8 cellular contexts compared by ENCODE assay signal in the genomic region with DNA sequence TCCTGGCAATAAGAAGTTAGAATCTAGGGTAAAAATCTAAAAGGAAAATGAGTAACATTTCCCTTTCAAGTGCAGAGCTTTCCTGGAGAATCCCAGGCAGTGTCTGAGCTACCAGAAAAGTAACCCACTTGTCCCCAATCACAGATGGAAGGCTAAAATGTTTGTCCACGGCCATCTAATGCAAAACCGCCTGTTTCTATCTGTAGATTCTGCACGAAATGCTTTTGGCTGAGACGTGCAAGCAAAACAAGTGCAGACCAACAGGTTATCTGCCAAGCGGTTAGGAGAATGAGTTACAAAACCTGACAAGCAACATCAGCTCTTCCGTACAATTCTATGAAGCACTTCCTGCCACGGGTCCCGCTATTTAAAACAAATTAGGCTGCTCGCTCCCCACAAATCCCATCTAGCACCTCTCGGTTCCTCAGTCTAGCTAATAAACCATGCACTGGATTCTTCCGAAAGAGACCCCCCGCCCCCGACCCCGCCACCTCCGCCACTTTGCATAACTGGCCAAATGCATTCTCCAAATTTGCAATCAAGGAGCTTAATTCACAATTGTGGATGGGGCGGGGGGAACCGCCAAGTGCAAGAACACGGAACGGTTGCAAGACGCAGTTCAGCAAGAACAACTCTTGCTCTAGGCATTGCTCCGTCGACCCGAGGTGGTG. TPM values are rescaled to one million over a fixed set of nuclear protein-coding genes. Genes with fewer than 3 reads are reported as not detected.
DNase-seq lines count a peak whose midpoint lies in the region; ATAC-seq and TF ChIP-seq lines count a peak whose summit lies in the region.

No MANE protein-coding gene starts in this region.

- H3K56ac ChIP-seq in H9 (ENCODE audit: insufficient read length, low read depth, low read length), result no peak overlapping the region

- no peak overlapping the region for H2BK120ac ChIP-seq in H9 (ENCODE audit: low read depth, low read length, poor library complexity, severe bottlenecking)

- no peak overlapping the region for H2AFZ ChIP-seq in H9 (ENCODE audit: low read length)

- no peak overlapping the region for H4K5ac ChIP-seq in H9 (ENCODE audit: insufficient read length, low read depth, low read length)

- H3K4me1 ChIP-seq in H9 (ENCODE audit: insufficient read depth, low read length) (0 out of 2 replicates have a peak, but pooled peaks cover 2% of the 10 kb centered on the region), right cardiac atrium (ENCODE audit: control insufficient read depth, insufficient read depth, low read length) (no peaks in the 10 kb centered on the region), sigmoid colon (peaks cover 0 to 42% (median 29%) of the 10 kb centered on the region in 4 donors)

- no peaks in the 10 kb centered on the region for H4K20me1 ChIP-seq in H9 (ENCODE audit: control insufficient read depth, insufficient read depth, insufficient read length)

- H3K18ac ChIP-seq in H9 (ENCODE audit: insufficient read length, low read depth, low read length), result peak overlapping the region; percentile 9

- no peaks in the 10 kb centered on the region for H3K9me3 Mint-ChIP-seq in H9
- no peaks in the 10 kb centered on the region for H3K9me3 Mint-ChIP-seq in activated T-helper 17 cell treated with anti-CD3 and anti-CD28 coated beads, Interleukin-2, amount 50 U/mL, for 72 hours

- H3K4me3 Mint-ChIP-seq in H9, result peak overlapping the region; percentile 91 to 96
- H3K4me3 Mint-ChIP-seq in activated T-helper 17 cell treated with anti-CD3 and anti-CD28 coated beads, Interleukin-2, amount 50 U/mL, for 72 hours, result peak overlapping the region; percentile 96

- peak overlapping the region; percentile 32 for H3K9ac ChIP-seq in H9 (ENCODE audit: extremely low read depth, insufficient read length, low read length)

- no peaks in the 10 kb centered on the region for H3K36me3 ChIP-seq in sigmoid colon

- no peak for TF ChIP-seq EP300 in sigmoid colon (IDR thresholded peaks at IDR 0.05)

- peak; percentile 43 for ATAC-seq in activated T-helper 17 cell treated with anti-CD3 and anti-CD28 coated beads, Interleukin-2, amount 50 U/mL, for 72 hours (replicated peaks)
- no peak for ATAC-seq in right cardiac atrium

- H3K4me3 ChIP-seq in right cardiac atrium (ENCODE audit: low read length) (peak overlapping the region; percentile 93), sigmoid colon (peak overlapping the region; percentile 67 to 99 (median 90))

- H4K8ac ChIP-seq in H9 (replicated peaks; ENCODE audit: insufficient read length, low read depth, low read length), result no peak overlapping the region

- H3K9me3 ChIP-seq in H9 (ENCODE audit: control insufficient read depth, low read depth, low read length) (no peaks in the 10 kb centered on the region), right cardiac atrium (ENCODE audit: control insufficient read depth, low read length) (no peaks in the 10 kb centered on the region), sigmoid colon (no peaks in the 10 kb centered on the region)

- no peak overlapping the region for H3K27ac ChIP-seq in H9 (ENCODE audit: insufficient read length, low read depth, low read length)
- peak overlapping the region; percentile 98 for H3K27ac ChIP-seq in right cardiac atrium (ENCODE audit: low read length)
- H3K27ac ChIP-seq in sigmoid colon, result peak overlapping the region; percentile 91 to 100 (median 100)

- peaks cover 7% of the 10 kb centered on the region for H3K79me1 ChIP-seq in H9 (ENCODE audit: insufficient read depth, low read depth, low read length, poor library complexity, severe bottlenecking)

- intact Hi-C loops in right cardiac atrium (cut with DNase I), result loop anchor here in 1 of 4 donors (5.0 kb wide), 1 partner anchor 135 kb away; no protein-coding TSS in a partner anchor
- intact Hi-C loops in sigmoid colon (cut with DNase I), result loop anchor here (5.0 kb wide), 3 partner anchors 45 to 355 kb away; partner anchors contain the start of gene GCLC

- peaks cover 17% of the 10 kb centered on the region for H3K27me3 Mint-ChIP-seq in H9 (ENCODE audit: low read depth)
- no peaks in the 10 kb centered on the region for H3K27me3 Mint-ChIP-seq in activated T-helper 17 cell treated with anti-CD3 and anti-CD28 coated beads, Interleukin-2, amount 50 U/mL, for 72 hours

- no peak overlapping the region for H4K91ac ChIP-seq in H9 (ENCODE audit: insufficient read length, low read depth, low read length)

- no CpG with 5 or more reads among the region's 23 CpGs for WGBS in H9 (ENCODE audit: extremely low coverage, insufficient read length, low lambda C conversion rate)
- under 1% methylated on average over 23 of the region's 23 CpGs for WGBS in right cardiac atrium
- 1% methylated on average over 23 of the region's 23 CpGs for WGBS in sigmoid colon, 2 donors

- H3K36me3 Mint-ChIP-seq in H9 (ENCODE audit: insufficient read depth in 1 of 3, low read depth in 3 of 3), result peaks cover 4 to 8% (median 6%) of the 10 kb centered on the region in 3 experiments; a peak in 6 of 7 replicates
- peaks cover 63% of the 10 kb centered on the region for H3K36me3 Mint-ChIP-seq in activated T-helper 17 cell treated with anti-CD3 and anti-CD28 coated beads, Interleukin-2, amount 50 U/mL, for 72 hours (ENCODE audit: low read depth)

- H2AK5ac ChIP-seq in H9 (ENCODE audit: insufficient read length, low read length), result no peak overlapping the region

- no peak overlapping the region for H2BK5ac ChIP-seq in H9 (ENCODE audit: insufficient read length, low read length)

- peaks cover 50% of the 10 kb centered on the region for H3K79me2 ChIP-seq in H9 (ENCODE audit: insufficient read depth, low read length)

- H2BK20ac ChIP-seq in H9 (ENCODE audit: low read depth, low read length, poor library complexity, severe bottlenecking), result no peak overlapping the region

- peaks cover 32 to 33% of the 10 kb centered on the region in 2 experiments for H3K4me1 Mint-ChIP-seq in H9
- H3K4me1 Mint-ChIP-seq in activated T-helper 17 cell treated with anti-CD3 and anti-CD28 coated beads, Interleukin-2, amount 50 U/mL, for 72 hours, result peaks cover 41% of the 10 kb centered on the region

- no peak overlapping the region for H2BK15ac ChIP-seq in H9 (ENCODE audit: low read depth, low read length)

- no peak for TF ChIP-seq POLR2A in sigmoid colon (IDR thresholded peaks at IDR 0.05)

- H3T11ph ChIP-seq in H9 (ENCODE audit: low read length), result no peak overlapping the region

- H3K4me2 ChIP-seq in H9 (ENCODE audit: insufficient read depth, insufficient read length, low read length), result peak overlapping the region; percentile 89

- no peak overlapping the region for H2BK12ac ChIP-seq in H9 (ENCODE audit: insufficient read length, low read depth, low read length)

- H3K23me2 ChIP-seq in H9 (ENCODE audit: insufficient read length, low read depth, low read length, poor library complexity, severe bottlenecking), result peaks cover 3% of the 10 kb centered on the region

- no peak for TF ChIP-seq CTCF in H9 (conservative IDR thresholded peaks at IDR 0.05)
- no peak for TF ChIP-seq CTCF in sigmoid colon (IDR thresholded peaks at IDR 0.05)

- no peak overlapping the region for H3K4ac ChIP-seq in H9 (ENCODE audit: low read depth, low read length)

- H3K14ac ChIP-seq in H9 (ENCODE audit: insufficient read depth, low read length), result no peak overlapping the region

- DNase-seq in NCI-H1105 treated with DMSO at 0.1 percent for 48 hours (lab: John Stamatoyannopoulos, UW) (peak; percentile 52), NCI-H1105 (lab: John Stamatoyannopoulos, UW) (no peak), H9 (no peak), NCI-H146 (lab: John Stamatoyannopoulos, UW) (peak; percentile 30), right cardiac atrium (peak in 1 of 3 donors; percentile 40), sigmoid colon (no peak), 8988T (no peak)

- peak overlapping the region; percentile 36 to 78 (median 58); a peak in 3 of 7 replicates for H3K27ac Mint-ChIP-seq in H9
- peak overlapping the region; percentile 91 for H3K27ac Mint-ChIP-seq in activated T-helper 17 cell treated with anti-CD3 and anti-CD28 coated beads, Interleukin-2, amount 50 U/mL, for 72 hours

- no peak overlapping the region for H3K23ac ChIP-seq in H9 (ENCODE audit: insufficient read length, low read depth, low read length)

- H3K27me3 ChIP-seq in H9 (ENCODE audit: insufficient read depth, low read length) (no peaks in the 10 kb centered on the region), right cardiac atrium (ENCODE audit: control insufficient read depth, insufficient read depth) (no peaks in the 10 kb centered on the region), sigmoid colon (no peaks in the 10 kb centered on the region)

RNA-seq across cellular contexts. Expression of gene ELOVL5, which starts 1.4 kb away (rescaled TPM):
- total RNA-seq in H9 (2021), result 120 and 121 TPM in 2 replicates
- 100 to 1,000 TPM in 1 of 2 donors, 10 to 100 TPM in 1; 91.9 to 127 TPM for total RNA-seq in activated T-helper 17 cell treated with anti-CD3 and anti-CD28 coated beads, Interleukin-2, amount 50 U/mL, for 72 hours
- 10 to 100 TPM; 30.7 to 59.0 (median 38.7) TPM for total RNA-seq in right cardiac atrium
- 27.6 TPM for polyA plus RNA-seq in right cardiac atrium
- 10 to 100 TPM; 54.3 to 73.8 (median 70.4) TPM for total RNA-seq in sigmoid colon
- polyA plus RNA-seq in sigmoid colon, result 10 to 100 TPM in 1 of 3 donors, 1 to 10 TPM in 2; 7.2 to 51.6 (median 9.6) TPM

Comparison
In these comparisons a context has a peak if more than half of its experiments do, and no peak if none do; other contexts are left out.
1. DNase-seq: peak in NCI-H1105 treated with DMSO at 0.1 percent for 48 hours (single experiment) and NCI-H146 (single experiment); none in NCI-H1105 (single experiment), H9 (single experiment), sigmoid colon (single experiment) and 8988T (single experiment).